ENCODE assay signal across 23 cellular contexts in genomic region chr14:68208726-68209125, GRCh38.
DNase-seq lines count a peak whose midpoint lies in the region; ATAC-seq and TF ChIP-seq lines count a peak whose summit lies in the region.
"Had no signal": no experiment of that assay in that cellular context is flagged by ENCODE, and none has a peak within 500 bp of the region (broad histone marks: within the 10 kb centered on the region; RNA-seq: fewer than 3 reads in every experiment).

No MANE protein-coding gene starts in this region.

- H3K4me3 ChIP-seq in Loucy (ENCODE audit: low read length, poor library complexity, severe bottlenecking) (no peak overlapping the region), fibroblast of the aortic adventitia (ENCODE audit: low read depth, low read length) (no peak overlapping the region), testis (no peak overlapping the region)
- H3K4me3 ChIP-seq: cardiac muscle cell, thyroid gland had no signal

- no peaks in the 10 kb centered on the region for H3K27me3 Mint-ChIP-seq in activated CD4-positive, alpha-beta T cell treated with anti-CD3 and anti-CD28 coated beads, Interleukin-2, amount 10 ng/mL, durations not matched to agents 24 days and 14 days
- H3K27me3 Mint-ChIP-seq in activated CD4-positive, alpha-beta T cell treated with anti-CD3 and anti-CD28 coated beads for 36 hours: no peaks in the 10 kb centered on the region

- peak; percentile 63 for DNase-seq in activated CD4-positive, alpha-beta T cell treated with anti-CD3 and anti-CD28 coated beads, Interleukin-2, amount 10 ng/mL, durations not matched to agents 24 days and 14 days
- no peak for DNase-seq in activated CD4-positive, alpha-beta T cell treated with anti-CD3 and anti-CD28 coated beads for 36 hours
- peak; percentile 32 for DNase-seq in fibroblast of the aortic adventitia (ENCODE audit: low read depth)
- no peak for DNase-seq in testis
- no peak for DNase-seq in putamen (ENCODE audit: low spot score)
- no peak for DNase-seq in stimulated activated CD8-positive, alpha-beta memory T cell treated with anti-CD3 and anti-CD28 coated beads, Interleukin-4, amount 100 ng/mL, for 48 hours
- DNase-seq: activated CD4-positive, CD25-positive, alpha-beta regulatory T cell; activated CD8-positive, alpha-beta memory T cell treated with anti-CD3 and anti-CD28 coated beads, Interleukin-2, amount 50 U/mL, for 48 hours; effector CD4-positive, alpha-beta T cell; HCEC 1CT; hippocampal formation; Karpas-422; kidney glomerular epithelial cell; midbrain; NCI-H69; OCI-M1; SIG-M5; stimulated activated CD4-positive, alpha-beta T cell treated with anti-CD3 and anti-CD28 coated beads, Interleukin-2, amount 100 ng/mL, for 24 hours; thyroid gland had no signal

- H3K4me2 ChIP-seq in Loucy (ENCODE audit: low read depth, low read length, poor library complexity, severe bottlenecking): peak overlapping the region; percentile 8

- no peaks in the 10 kb centered on the region for H3K36me3 ChIP-seq in Loucy (ENCODE audit: insufficient read depth, low read length)
- no peaks in the 10 kb centered on the region for H3K36me3 ChIP-seq in testis (ENCODE audit: low read depth, missing control alignments)
- H3K36me3 ChIP-seq: cardiac muscle cell, thyroid gland had no signal

- POLR2A ChIA-PET in activated CD4-positive, alpha-beta T cell treated with anti-CD3 and anti-CD28 coated beads for 36 hours (lab: Charles Lee): no interaction called here

- peaks cover 2% of the 10 kb centered on the region for H3K36me3 Mint-ChIP-seq in activated CD4-positive, alpha-beta T cell treated with anti-CD3 and anti-CD28 coated beads, Interleukin-2, amount 10 ng/mL, durations not matched to agents 24 days and 14 days (ENCODE audit: low read depth)
- no peaks in the 10 kb centered on the region for H3K36me3 Mint-ChIP-seq in activated CD4-positive, alpha-beta T cell treated with anti-CD3 and anti-CD28 coated beads for 36 hours (ENCODE audit: low read depth)

- H3K9me3 ChIP-seq in Loucy (ENCODE audit: insufficient read depth, low read depth, low read length): no peaks in the 10 kb centered on the region
- H3K9me3 ChIP-seq in testis: no peaks in the 10 kb centered on the region
- H3K9me3 ChIP-seq: thyroid gland had no signal

- H3K4me3 Mint-ChIP-seq in activated CD4-positive, alpha-beta T cell treated with anti-CD3 and anti-CD28 coated beads, Interleukin-2, amount 10 ng/mL, durations not matched to agents 24 days and 14 days: peak overlapping the region; percentile 49
- H3K4me3 Mint-ChIP-seq in activated CD4-positive, alpha-beta T cell treated with anti-CD3 and anti-CD28 coated beads for 36 hours: no peak overlapping the region

- peak overlapping the region; percentile 41 to 46 for H3K27ac ChIP-seq in testis
- H3K27ac ChIP-seq: 22Rv1, cardiac muscle cell, thyroid gland had no signal

- H4K20me1 ChIP-seq in Loucy (ENCODE audit: insufficient read depth, low read length, poor library complexity, severe bottlenecking): no peaks in the 10 kb centered on the region

- no peaks in the 10 kb centered on the region for H3K9me2 ChIP-seq in Loucy (replicated peaks; ENCODE audit: low read depth, low read length)

- H3K9ac ChIP-seq in Loucy (ENCODE audit: low read depth, low read length, poor library complexity, severe bottlenecking): no peak overlapping the region

- H3K4me1 ChIP-seq in Loucy (ENCODE audit: insufficient read depth, low read length, poor library complexity, severe bottlenecking) (peaks cover 46% of the 10 kb centered on the region), testis (peaks cover 28% of the 10 kb centered on the region)

- intact Hi-C loops in activated CD4-positive, alpha-beta T cell treated with anti-CD3 and anti-CD28 coated beads, Interleukin-2, amount 10 ng/mL, durations not matched to agents 24 days and 14 days (cut with micrococcal nuclease): no loop called here
- intact Hi-C loops in activated CD4-positive, alpha-beta T cell treated with anti-CD3 and anti-CD28 coated beads for 36 hours (cut with DNase I, micrococcal nuclease): no loop called here
- intact Hi-C loops in testis (cut with DNase I; ENCODE audit: low total_unique reads): no loop called here

- H3K27ac Mint-ChIP-seq in activated CD4-positive, alpha-beta T cell treated with anti-CD3 and anti-CD28 coated beads, Interleukin-2, amount 10 ng/mL, durations not matched to agents 24 days and 14 days: no peak overlapping the region
- no peak overlapping the region for H3K27ac Mint-ChIP-seq in activated CD4-positive, alpha-beta T cell treated with anti-CD3 and anti-CD28 coated beads for 36 hours

- no peak for ATAC-seq in activated CD4-positive, alpha-beta T cell treated with anti-CD3 and anti-CD28 coated beads for 36 hours
- no peak for ATAC-seq in GM18517 (IDR thresholded peaks at IDR 0.05; ENCODE audit: unreplicated experiment)

- WGBS in testis, 2 donors: 46 to 88% methylated on average over 1 of the region's 1 CpG

- CTCF ChIA-PET in activated CD4-positive, alpha-beta T cell treated with anti-CD3 and anti-CD28 coated beads for 36 hours (lab: Charles Lee): interaction anchor here (0.6 to 1.2 kb wide), 2 partner anchors 14 to 325 kb away, joined by 3 read pairs; no protein-coding TSS in a partner anchor

- peaks cover 17% of the 10 kb centered on the region for H3K9me3 Mint-ChIP-seq in activated CD4-positive, alpha-beta T cell treated with anti-CD3 and anti-CD28 coated beads, Interleukin-2, amount 10 ng/mL, durations not matched to agents 24 days and 14 days
- H3K9me3 Mint-ChIP-seq in activated CD4-positive, alpha-beta T cell treated with anti-CD3 and anti-CD28 coated beads for 36 hours (ENCODE audit: low read depth): peaks cover 1% of the 10 kb centered on the region

- no peak for TF ChIP-seq CTCF in Loucy (conservative IDR thresholded peaks at IDR 0.05; ENCODE audit: low read length)
- no peak for TF ChIP-seq CTCF in fibroblast of the aortic adventitia (IDR thresholded peaks at IDR 0.05; ENCODE audit: insufficient read depth, low read length)
- no peak for TF ChIP-seq CTCF in testis (IDR thresholded peaks at IDR 0.05)

- no peaks in the 10 kb centered on the region for H3K79me2 ChIP-seq in Loucy (ENCODE audit: insufficient read depth, low read length)

- no peak for TF ChIP-seq POLR2A in testis (IDR thresholded peaks at IDR 0.05)

- no peak overlapping the region for H2AFZ ChIP-seq in Loucy (ENCODE audit: low read length)

- no peaks in the 10 kb centered on the region for H3K27me3 ChIP-seq in Loucy (ENCODE audit: insufficient read depth, low read length, poor library complexity, severe bottlenecking)
- no peaks in the 10 kb centered on the region for H3K27me3 ChIP-seq in testis
- H3K27me3 ChIP-seq: cardiac muscle cell, thyroid gland had no signal

- no peaks in the 10 kb centered on the region for H3F3A ChIP-seq in Loucy (ENCODE audit: low read depth)

- peaks cover 43% of the 10 kb centered on the region for H3K4me1 Mint-ChIP-seq in activated CD4-positive, alpha-beta T cell treated with anti-CD3 and anti-CD28 coated beads, Interleukin-2, amount 10 ng/mL, durations not matched to agents 24 days and 14 days
- peaks cover 55% of the 10 kb centered on the region for H3K4me1 Mint-ChIP-seq in activated CD4-positive, alpha-beta T cell treated with anti-CD3 and anti-CD28 coated beads for 36 hours

Comparison
In these comparisons a context has a peak if more than half of its experiments do, and no peak if none do; other contexts are left out.
1. DNase-seq: peak in activated CD4-positive, alpha-beta T cell treated with anti-CD3 and anti-CD28 coated beads, Interleukin-2, amount 10 ng/mL, durations not matched to agents 24 days and 14 days (single experiment) and fibroblast of the aortic adventitia (single experiment); none in activated CD4-positive, alpha-beta T cell treated with anti-CD3 and anti-CD28 coated beads for 36 hours (single experiment), testis (single experiment), putamen (single experiment) and stimulated activated CD8-positive, alpha-beta memory T cell treated with anti-CD3 and anti-CD28 coated beads, Interleukin-4, amount 100 ng/mL, for 48 hours (single experiment).